Comparison of ENCODE assay signal across 1 cellular context in the genomic region with DNA sequence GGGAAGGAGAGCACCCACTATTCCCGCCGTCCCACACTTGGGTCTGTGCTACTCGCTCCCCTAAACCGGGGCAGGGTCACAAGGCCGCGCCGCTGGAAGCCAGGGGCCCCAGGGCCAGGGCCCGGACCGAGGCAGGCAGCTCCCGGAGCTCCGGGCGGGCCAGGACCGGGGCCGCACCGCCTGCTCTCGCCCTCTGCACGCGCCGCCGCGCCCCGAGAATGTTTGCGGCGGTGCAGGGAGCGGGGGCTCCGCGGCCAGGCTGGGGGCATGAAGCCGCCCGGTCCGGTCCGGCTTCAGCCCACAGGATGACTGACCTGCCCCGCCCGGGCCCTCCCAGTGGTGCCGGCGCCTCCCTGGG.
TF ChIP-seq lines count a peak whose summit lies in the region.

No MANE protein-coding gene starts in this region.

TF ChIP-seq in HepG2, 621 proteins besides CTCF, POLR2A, EP300 and RAD21:
- TF ChIP-seq, protein P1, sequence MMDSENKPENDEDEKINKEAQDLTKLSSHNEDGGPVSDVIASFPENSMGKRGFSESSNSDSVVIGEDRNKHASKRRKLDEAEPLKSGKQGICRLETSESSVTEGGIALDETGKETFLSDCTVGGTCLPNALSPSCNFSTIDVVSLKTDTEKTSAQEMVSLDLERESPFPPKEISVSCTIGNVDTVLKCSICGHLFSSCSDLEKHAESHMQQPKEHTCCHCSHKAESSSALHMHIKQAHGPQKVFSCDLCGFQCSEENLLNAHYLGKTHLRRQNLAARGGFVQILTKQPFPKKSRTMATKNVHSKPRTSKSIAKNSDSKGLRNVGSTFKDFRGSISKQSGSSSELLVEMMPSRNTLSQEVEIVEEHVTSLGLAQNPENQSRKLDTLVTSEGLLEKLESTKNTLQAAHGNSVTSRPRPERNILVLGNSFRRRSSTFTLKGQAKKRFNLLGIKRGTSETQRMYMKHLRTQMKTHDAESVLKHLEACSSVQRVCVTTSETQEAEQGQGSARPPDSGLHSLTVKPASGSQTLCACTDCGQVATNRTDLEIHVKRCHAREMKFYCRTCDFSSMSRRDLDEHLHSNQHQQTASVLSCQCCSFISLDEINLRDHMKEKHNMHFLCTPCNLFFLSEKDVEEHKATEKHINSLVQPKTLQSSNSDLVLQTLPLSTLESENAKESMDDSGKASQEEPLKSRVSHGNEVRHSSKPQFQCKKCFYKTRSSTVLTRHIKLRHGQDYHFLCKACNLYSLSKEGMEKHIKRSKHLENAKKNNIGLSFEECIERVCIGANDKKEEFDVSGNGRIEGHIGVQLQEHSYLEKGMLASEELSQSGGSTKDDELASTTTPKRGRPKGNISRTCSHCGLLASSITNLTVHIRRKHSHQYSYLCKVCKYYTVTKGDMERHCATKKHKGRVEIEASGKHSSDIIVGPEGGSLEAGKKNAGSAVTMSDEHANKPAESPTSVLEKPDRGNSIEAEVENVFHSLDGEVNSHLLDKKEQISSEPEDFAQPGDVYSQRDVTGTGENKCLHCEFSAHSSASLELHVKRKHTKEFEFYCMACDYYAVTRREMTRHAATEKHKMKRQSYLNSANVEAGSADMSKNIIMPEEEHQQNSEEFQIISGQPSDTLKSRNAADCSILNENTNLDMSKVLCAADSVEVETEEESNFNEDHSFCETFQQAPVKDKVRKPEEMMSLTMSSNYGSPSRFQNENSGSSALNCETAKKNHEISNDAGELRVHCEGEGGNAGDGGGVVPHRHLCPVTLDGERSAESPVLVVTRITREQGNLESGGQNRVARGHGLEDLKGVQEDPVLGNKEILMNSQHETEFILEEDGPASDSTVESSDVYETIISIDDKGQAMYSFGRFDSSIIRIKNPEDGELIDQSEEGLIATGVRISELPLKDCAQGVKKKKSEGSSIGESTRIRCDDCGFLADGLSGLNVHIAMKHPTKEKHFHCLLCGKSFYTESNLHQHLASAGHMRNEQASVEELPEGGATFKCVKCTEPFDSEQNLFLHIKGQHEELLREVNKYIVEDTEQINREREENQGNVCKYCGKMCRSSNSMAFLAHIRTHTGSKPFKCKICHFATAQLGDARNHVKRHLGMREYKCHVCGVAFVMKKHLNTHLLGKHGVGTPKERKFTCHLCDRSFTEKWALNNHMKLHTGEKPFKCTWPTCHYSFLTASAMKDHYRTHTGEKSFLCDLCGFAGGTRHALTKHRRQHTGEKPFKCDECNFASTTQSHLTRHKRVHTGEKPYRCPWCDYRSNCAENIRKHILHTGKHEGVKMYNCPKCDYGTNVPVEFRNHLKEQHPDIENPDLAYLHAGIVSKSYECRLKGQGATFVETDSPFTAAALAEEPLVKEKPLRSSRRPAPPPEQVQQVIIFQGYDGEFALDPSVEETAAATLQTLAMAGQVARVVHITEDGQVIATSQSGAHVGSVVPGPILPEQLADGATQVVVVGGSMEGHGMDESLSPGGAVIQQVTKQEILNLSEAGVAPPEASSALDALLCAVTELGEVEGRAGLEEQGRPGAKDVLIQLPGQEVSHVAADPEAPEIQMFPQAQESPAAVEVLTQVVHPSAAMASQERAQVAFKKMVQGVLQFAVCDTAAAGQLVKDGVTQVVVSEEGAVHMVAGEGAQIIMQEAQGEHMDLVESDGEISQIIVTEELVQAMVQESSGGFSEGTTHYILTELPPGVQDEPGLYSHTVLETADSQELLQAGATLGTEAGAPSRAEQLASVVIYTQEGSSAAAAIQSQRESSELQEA (CRISPR knock-in tag; IDR thresholded peaks at IDR 0.05; ENCODE audit: not compliant biosample characterization): no peak
- TF ChIP-seq ZNF558 (CRISPR knock-in tag; IDR thresholded peaks at IDR 0.05; ENCODE audit: borderline replicate concordance) (no peak), KMT2A (CRISPR knock-in tag; IDR thresholded peaks at IDR 0.05) (no peak), CBFB (CRISPR knock-in tag; IDR thresholded peaks at IDR 0.05) (no peak), JARID2 (CRISPR knock-in tag; IDR thresholded peaks at IDR 0.05; ENCODE audit: insufficient replicate concordance) (no peak), ZNF34 (CRISPR knock-in tag; IDR thresholded peaks at IDR 0.05; ENCODE audit: borderline replicate concordance) (no peak), ZNF44 (CRISPR knock-in tag; IDR thresholded peaks at IDR 0.05) (no peak), GZF1 (CRISPR knock-in tag; IDR thresholded peaks at IDR 0.05) (no peak), JDP2 (CRISPR knock-in tag; IDR thresholded peaks at IDR 0.05; ENCODE audit: borderline replicate concordance) (no peak), ZNF121 (CRISPR knock-in tag; IDR thresholded peaks at IDR 0.05) (no peak), TOE1 (CRISPR knock-in tag; IDR thresholded peaks at IDR 0.05) (no peak), SUZ12 (IDR thresholded peaks at IDR 0.05; ENCODE audit: low read depth, low read length) (no peak), PHF8 (CRISPR knock-in tag; IDR thresholded peaks at IDR 0.05) (no peak), ZNF160 (CRISPR knock-in tag; IDR thresholded peaks at IDR 0.05) (no peak), MTA3 (CRISPR knock-in tag; IDR thresholded peaks at IDR 0.05) (no peak), CREM (IDR thresholded peaks at IDR 0.05) (no peak), CREM (CRISPR knock-in tag; IDR thresholded peaks at IDR 0.05) (no peak), ZNF550 (CRISPR knock-in tag; IDR thresholded peaks at IDR 0.05; ENCODE audit: borderline replicate concordance) (no peak)
- TF ChIP-seq, protein P2, sequence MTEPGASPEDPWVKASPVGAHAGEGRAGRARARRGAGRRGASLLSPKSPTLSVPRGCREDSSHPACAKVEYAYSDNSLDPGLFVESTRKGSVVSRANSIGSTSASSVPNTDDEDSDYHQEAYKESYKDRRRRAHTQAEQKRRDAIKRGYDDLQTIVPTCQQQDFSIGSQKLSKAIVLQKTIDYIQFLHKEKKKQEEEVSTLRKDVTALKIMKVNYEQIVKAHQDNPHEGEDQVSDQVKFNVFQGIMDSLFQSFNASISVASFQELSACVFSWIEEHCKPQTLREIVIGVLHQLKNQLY (CRISPR knock-in tag; IDR thresholded peaks at IDR 0.05): no peak
- TF ChIP-seq, protein P3, sequence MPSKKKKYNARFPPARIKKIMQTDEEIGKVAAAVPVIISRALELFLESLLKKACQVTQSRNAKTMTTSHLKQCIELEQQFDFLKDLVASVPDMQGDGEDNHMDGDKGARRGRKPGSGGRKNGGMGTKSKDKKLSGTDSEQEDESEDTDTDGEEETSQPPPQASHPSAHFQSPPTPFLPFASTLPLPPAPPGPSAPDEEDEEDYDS (CRISPR knock-in tag; IDR thresholded peaks at IDR 0.05): no peak
- TF ChIP-seq, protein P4, sequence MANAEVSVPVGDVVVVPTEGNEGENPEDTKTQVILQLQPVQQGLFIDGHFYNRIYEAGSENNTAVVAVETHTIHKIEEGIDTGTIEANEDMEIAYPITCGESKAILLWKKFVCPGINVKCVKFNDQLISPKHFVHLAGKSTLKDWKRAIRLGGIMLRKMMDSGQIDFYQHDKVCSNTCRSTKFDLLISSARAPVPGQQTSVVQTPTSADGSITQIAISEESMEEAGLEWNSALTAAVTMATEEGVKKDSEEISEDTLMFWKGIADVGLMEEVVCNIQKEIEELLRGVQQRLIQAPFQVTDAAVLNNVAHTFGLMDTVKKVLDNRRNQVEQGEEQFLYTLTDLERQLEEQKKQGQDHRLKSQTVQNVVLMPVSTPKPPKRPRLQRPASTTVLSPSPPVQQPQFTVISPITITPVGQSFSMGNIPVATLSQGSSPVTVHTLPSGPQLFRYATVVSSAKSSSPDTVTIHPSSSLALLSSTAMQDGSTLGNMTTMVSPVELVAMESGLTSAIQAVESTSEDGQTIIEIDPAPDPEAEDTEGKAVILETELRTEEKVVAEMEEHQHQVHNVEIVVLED (CRISPR knock-in tag; IDR thresholded peaks at IDR 0.05; ENCODE audit: borderline replicate concordance): no peak
TF ChIP-seq in HepG2: peak in this region for 0.
